ENCODE assay signal across 24 cellular contexts in the genomic region with DNA sequence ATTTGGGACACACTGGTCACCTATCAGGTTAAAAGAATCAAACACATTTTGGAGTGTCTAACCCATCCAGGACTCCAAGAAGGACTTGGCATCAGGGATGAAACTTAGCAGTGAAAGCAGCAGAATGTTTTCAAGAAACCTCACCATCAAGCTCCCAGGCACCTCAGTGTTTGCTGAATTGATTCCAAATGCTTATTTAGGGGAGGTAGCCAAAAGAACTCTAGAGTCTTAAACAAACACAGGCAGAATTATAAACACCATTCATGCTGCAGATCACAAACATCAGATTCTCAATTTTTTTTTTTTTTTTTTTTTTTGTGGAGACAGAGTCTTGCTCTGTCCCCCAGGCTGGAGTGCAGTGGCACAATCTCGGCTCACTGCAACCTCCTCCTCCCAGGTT.
"Had no signal": no experiment of that assay in that cellular context is flagged by ENCODE, and none has a peak within 500 bp of the region (broad histone marks: within the 10 kb centered on the region; RNA-seq: fewer than 3 reads in every experiment).

No MANE protein-coding gene starts in this region.

- H3K27me3 Mint-ChIP-seq: activated CD4-positive, alpha-beta memory T cell treated with anti-CD3 and anti-CD28 coated beads for 36 hours; activated CD4-positive, alpha-beta T cell treated with anti-CD3 and anti-CD28 coated beads, Interleukin-2, amount 10 ng/mL, durations not matched to agents 24 days and 14 days; activated naive CD4-positive, alpha-beta T cell treated with anti-CD3 and anti-CD28 coated beads, Interleukin-2, amount 50 U/mL, for 24 hours; activated naive CD8-positive, alpha-beta T cell treated with anti-CD3 and anti-CD28 coated beads, Interleukin-2, amount 50 U/mL, for 24 hours; dendritic cell treated with granulocyte-macrophage colony-stimulating factor and Interleukin-4, amounts not matched to agents 40 ng/mL and 50 ng/mL, for 4 days; T-helper 17 cell had no signal

- H3K27ac Mint-ChIP-seq: activated CD4-positive, alpha-beta memory T cell treated with anti-CD3 and anti-CD28 coated beads for 36 hours; activated CD4-positive, alpha-beta T cell treated with anti-CD3 and anti-CD28 coated beads, Interleukin-2, amount 10 ng/mL, durations not matched to agents 24 days and 14 days; activated naive CD4-positive, alpha-beta T cell treated with anti-CD3 and anti-CD28 coated beads, Interleukin-2, amount 50 U/mL, for 24 hours; activated naive CD8-positive, alpha-beta T cell treated with anti-CD3 and anti-CD28 coated beads, Interleukin-2, amount 50 U/mL, for 24 hours; activated T-helper 1 cell treated with anti-CD3 and anti-CD28 coated beads, Interleukin-12 subunit alpha, Interleukin-12 subunit beta, Interleukin-2, Interleukin-4 antibody, amounts not matched to agents 30 ng/mL and 10 ng/mL and 1 ng/mL, durations not matched to agents 14 hours and 24 hours and 36 hours; dendritic cell treated with granulocyte-macrophage colony-stimulating factor and Interleukin-4, amounts not matched to agents 40 ng/mL and 50 ng/mL, for 4 days; endodermal cell; memory B cell; naive thymus-derived CD4-positive, alpha-beta T cell; T-helper 17 cell had no signal

- ATAC-seq: activated naive CD8-positive, alpha-beta T cell treated with anti-CD3 and anti-CD28 coated beads, Interleukin-2, amount 50 U/mL, for 24 hours; naive thymus-derived CD4-positive, alpha-beta T cell; T-helper 17 cell had no signal

- H3K4me1 Mint-ChIP-seq: memory B cell had no signal

- H3K9me3 Mint-ChIP-seq: activated CD4-positive, alpha-beta memory T cell treated with anti-CD3 and anti-CD28 coated beads for 36 hours; activated CD4-positive, alpha-beta T cell treated with anti-CD3 and anti-CD28 coated beads, Interleukin-2, amount 10 ng/mL, durations not matched to agents 24 days and 14 days; activated naive CD4-positive, alpha-beta T cell treated with anti-CD3 and anti-CD28 coated beads, Interleukin-2, amount 50 U/mL, for 24 hours; activated naive CD8-positive, alpha-beta T cell treated with anti-CD3 and anti-CD28 coated beads, Interleukin-2, amount 50 U/mL, for 24 hours; activated T-helper 1 cell treated with anti-CD3 and anti-CD28 coated beads, Interleukin-12 subunit alpha, Interleukin-12 subunit beta, Interleukin-2, Interleukin-4 antibody, amounts not matched to agents 30 ng/mL and 10 ng/mL and 1 ng/mL, durations not matched to agents 14 hours and 24 hours and 36 hours; memory B cell had no signal

- H3K4me3 Mint-ChIP-seq: activated CD4-positive, alpha-beta memory T cell treated with anti-CD3 and anti-CD28 coated beads for 36 hours; activated CD4-positive, alpha-beta T cell treated with anti-CD3 and anti-CD28 coated beads, Interleukin-2, amount 10 ng/mL, durations not matched to agents 24 days and 14 days; activated naive CD4-positive, alpha-beta T cell treated with anti-CD3 and anti-CD28 coated beads, Interleukin-2, amount 50 U/mL, for 24 hours; activated naive CD8-positive, alpha-beta T cell treated with anti-CD3 and anti-CD28 coated beads, Interleukin-2, amount 50 U/mL, for 24 hours; activated T-helper 1 cell treated with anti-CD3 and anti-CD28 coated beads, Interleukin-12 subunit alpha, Interleukin-12 subunit beta, Interleukin-2, Interleukin-4 antibody, amounts not matched to agents 30 ng/mL and 10 ng/mL and 1 ng/mL, durations not matched to agents 14 hours and 24 hours and 36 hours; dendritic cell treated with granulocyte-macrophage colony-stimulating factor and Interleukin-4, amounts not matched to agents 40 ng/mL and 50 ng/mL, for 4 days; endodermal cell; memory B cell; naive thymus-derived CD4-positive, alpha-beta T cell; T-helper 17 cell had no signal

- H3K36me3 Mint-ChIP-seq: activated CD4-positive, alpha-beta memory T cell treated with anti-CD3 and anti-CD28 coated beads for 36 hours; activated naive CD4-positive, alpha-beta T cell treated with anti-CD3 and anti-CD28 coated beads, Interleukin-2, amount 50 U/mL, for 24 hours; memory B cell; naive thymus-derived CD4-positive, alpha-beta T cell had no signal

- DNase-seq: activated CD4-positive, alpha-beta memory T cell treated with anti-CD3 and anti-CD28 coated beads for 36 hours; activated CD4-positive, alpha-beta T cell treated with anti-CD3 and anti-CD28 coated beads, Interleukin-2, amount 10 ng/mL, durations not matched to agents 24 days and 14 days; activated CD4-positive, CD25-positive, alpha-beta regulatory T cell treated with anti-CD3 and anti-CD28 coated beads, Interleukin-2, amount 50 U/mL, for 72 hours; activated CD8-positive, alpha-beta memory T cell treated with anti-CD3 and anti-CD28 coated beads, Interleukin-2, amount 50 U/mL, for 4 hours; activated effector memory CD4-positive, alpha-beta T cell treated with anti-CD3 and anti-CD28 coated beads, Interleukin-2, amount 50 U/mL, for 16 hours; activated naive CD8-positive, alpha-beta T cell treated with anti-CD3 and anti-CD28 coated beads, Interleukin-2, amount 50 U/mL, for 24 hours; activated T-cell treated with anti-CD3 and anti-CD28 coated beads, Interleukin-2, amount 50 U/mL, for 1 hour; amygdala; caudate nucleus; endodermal cell; esophagus squamous epithelium; foreskin melanocyte; midbrain; naive thymus-derived CD4-positive, alpha-beta T cell; occipital lobe; spleen; stimulated activated naive CD4-positive, alpha-beta T cell; T-helper 17 cell; T1000; transverse colon had no signal
